In genomic region chr17:79027925-79028491, GRCh38 we compare ENCODE assay signal across 1 cellular context.
TF ChIP-seq lines count a peak whose summit lies in the region.

No MANE protein-coding gene starts in this region.

TF ChIP-seq in HepG2, 621 proteins besides CTCF, POLR2A, EP300 and RAD21 (continued from another document):
- TF ChIP-seq UBTF (CRISPR knock-in tag; IDR thresholded peaks at IDR 0.05) (0 out of 2 replicates have a peak, but pooled peaks have one; percentile 11), TRAFD1 (CRISPR knock-in tag; IDR thresholded peaks at IDR 0.05; ENCODE audit: borderline replicate concordance) (0 out of 2 replicates have a peak, but pooled peaks have one; percentile 30), SPEN (CRISPR knock-in tag; IDR thresholded peaks at IDR 0.05; ENCODE audit: low read depth) (0 out of 2 replicates have a peak, but pooled peaks have one; percentile 28), ZFP1 (CRISPR knock-in tag; IDR thresholded peaks at IDR 0.05) (0 out of 2 replicates have a peak, but pooled peaks have one; percentile 16), DZIP1 (CRISPR knock-in tag; IDR thresholded peaks at IDR 0.05) (no peak), ZNF343 (CRISPR knock-in tag; IDR thresholded peaks at IDR 0.05) (0 out of 2 replicates have a peak, but pooled peaks have one; percentile 2), BRCA1 (CRISPR knock-in tag; IDR thresholded peaks at IDR 0.05) (no peak), HNRNPL (IDR thresholded peaks at IDR 0.05; ENCODE audit: low read depth, low read length) (peak; percentile 58; the same call in 1 of the 2 replicates), ZFYVE20 (CRISPR knock-in tag; IDR thresholded peaks at IDR 0.05; ENCODE audit: borderline replicate concordance, low read depth) (no peak), SOX6 (IDR thresholded peaks at IDR 0.05) (no peak), SOX6 (CRISPR knock-in tag; IDR thresholded peaks at IDR 0.05) (0 out of 2 replicates have a peak, but pooled peaks have one; percentile 24), ZNF280B (CRISPR knock-in tag; IDR thresholded peaks at IDR 0.05; ENCODE audit: borderline replicate concordance) (peak; percentile 26; the same call in 1 of the 2 replicates), ZNF160 (CRISPR knock-in tag; IDR thresholded peaks at IDR 0.05) (peak; percentile 36), ZNF543 (CRISPR knock-in tag; IDR thresholded peaks at IDR 0.05) (peak; percentile 53; the same call in 1 of the 2 replicates), NRL (CRISPR knock-in tag; IDR thresholded peaks at IDR 0.05; ENCODE audit: borderline replicate concordance) (0 out of 2 replicates have a peak, but pooled peaks have one; percentile 45), DNMT3B (CRISPR knock-in tag; conservative IDR thresholded peaks at IDR 0.05) (0 out of 2 replicates have a peak, but pooled peaks have one; percentile 44)
- TF ChIP-seq, protein P1, sequence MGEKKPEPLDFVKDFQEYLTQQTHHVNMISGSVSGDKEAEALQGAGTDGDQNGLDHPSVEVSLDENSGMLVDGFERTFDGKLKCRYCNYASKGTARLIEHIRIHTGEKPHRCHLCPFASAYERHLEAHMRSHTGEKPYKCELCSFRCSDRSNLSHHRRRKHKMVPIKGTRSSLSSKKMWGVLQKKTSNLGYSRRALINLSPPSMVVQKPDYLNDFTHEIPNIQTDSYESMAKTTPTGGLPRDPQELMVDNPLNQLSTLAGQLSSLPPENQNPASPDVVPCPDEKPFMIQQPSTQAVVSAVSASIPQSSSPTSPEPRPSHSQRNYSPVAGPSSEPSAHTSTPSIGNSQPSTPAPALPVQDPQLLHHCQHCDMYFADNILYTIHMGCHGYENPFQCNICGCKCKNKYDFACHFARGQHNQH (CRISPR knock-in tag; IDR thresholded peaks at IDR 0.05) = no peak
- TF ChIP-seq, protein P2, sequence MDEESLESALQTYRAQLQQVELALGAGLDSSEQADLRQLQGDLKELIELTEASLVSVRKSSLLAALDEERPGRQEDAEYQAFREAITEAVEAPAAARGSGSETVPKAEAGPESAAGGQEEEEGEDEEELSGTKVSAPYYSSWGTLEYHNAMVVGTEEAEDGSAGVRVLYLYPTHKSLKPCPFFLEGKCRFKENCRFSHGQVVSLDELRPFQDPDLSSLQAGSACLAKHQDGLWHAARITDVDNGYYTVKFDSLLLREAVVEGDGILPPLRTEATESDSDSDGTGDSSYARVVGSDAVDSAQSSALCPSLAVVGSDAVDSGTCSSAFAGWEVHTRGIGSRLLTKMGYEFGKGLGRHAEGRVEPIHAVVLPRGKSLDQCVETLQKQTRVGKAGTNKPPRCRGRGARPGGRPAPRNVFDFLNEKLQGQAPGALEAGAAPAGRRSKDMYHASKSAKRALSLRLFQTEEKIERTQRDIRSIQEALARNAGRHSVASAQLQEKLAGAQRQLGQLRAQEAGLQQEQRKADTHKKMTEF (CRISPR knock-in tag; IDR thresholded peaks at IDR 0.05) = peak; percentile 47; the same call in 1 of the 2 replicates
- TF ChIP-seq, protein P3, sequence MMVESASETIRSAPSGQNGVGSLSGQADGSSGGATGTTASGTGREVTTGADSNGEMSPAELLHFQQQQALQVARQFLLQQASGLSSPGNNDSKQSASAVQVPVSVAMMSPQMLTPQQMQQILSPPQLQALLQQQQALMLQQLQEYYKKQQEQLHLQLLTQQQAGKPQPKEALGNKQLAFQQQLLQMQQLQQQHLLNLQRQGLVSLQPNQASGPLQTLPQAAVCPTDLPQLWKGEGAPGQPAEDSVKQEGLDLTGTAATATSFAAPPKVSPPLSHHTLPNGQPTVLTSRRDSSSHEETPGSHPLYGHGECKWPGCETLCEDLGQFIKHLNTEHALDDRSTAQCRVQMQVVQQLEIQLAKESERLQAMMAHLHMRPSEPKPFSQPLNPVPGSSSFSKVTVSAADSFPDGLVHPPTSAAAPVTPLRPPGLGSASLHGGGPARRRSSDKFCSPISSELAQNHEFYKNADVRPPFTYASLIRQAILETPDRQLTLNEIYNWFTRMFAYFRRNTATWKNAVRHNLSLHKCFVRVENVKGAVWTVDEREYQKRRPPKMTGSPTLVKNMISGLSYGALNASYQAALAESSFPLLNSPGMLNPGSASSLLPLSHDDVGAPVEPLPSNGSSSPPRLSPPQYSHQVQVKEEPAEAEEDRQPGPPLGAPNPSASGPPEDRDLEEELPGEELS (CRISPR knock-in tag; IDR thresholded peaks at IDR 0.05) = peak; percentile 8; the same call in 1 of the 2 replicates
- TF ChIP-seq, protein P4, sequence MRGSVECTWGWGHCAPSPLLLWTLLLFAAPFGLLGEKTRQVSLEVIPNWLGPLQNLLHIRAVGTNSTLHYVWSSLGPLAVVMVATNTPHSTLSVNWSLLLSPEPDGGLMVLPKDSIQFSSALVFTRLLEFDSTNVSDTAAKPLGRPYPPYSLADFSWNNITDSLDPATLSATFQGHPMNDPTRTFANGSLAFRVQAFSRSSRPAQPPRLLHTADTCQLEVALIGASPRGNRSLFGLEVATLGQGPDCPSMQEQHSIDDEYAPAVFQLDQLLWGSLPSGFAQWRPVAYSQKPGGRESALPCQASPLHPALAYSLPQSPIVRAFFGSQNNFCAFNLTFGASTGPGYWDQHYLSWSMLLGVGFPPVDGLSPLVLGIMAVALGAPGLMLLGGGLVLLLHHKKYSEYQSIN (CRISPR knock-in tag; IDR thresholded peaks at IDR 0.05; ENCODE audit: borderline replicate concordance) = no peak
